1 cellular context compared by ENCODE assay signal in the genomic region with DNA sequence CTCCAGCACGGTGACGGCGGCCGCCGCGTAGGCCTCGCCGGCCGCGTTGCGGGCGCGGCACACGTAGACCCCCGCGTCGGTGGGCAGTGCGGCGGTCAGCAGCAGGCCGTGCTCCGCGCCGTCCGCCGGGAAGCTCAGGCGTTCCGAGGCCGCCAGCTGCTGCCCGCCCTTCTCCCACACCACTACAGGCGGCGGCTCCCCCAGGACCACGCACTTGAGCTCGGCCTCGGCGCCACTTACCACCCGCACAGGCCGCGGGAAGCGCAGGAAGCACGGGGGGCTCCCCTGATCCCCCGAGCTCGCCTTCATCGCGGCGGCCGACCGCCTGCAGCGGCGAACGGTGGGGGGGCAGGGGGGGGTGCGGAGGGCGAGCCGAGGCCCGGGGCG.
TF ChIP-seq lines count a peak whose summit lies in the region.

No MANE protein-coding gene starts in this region.

TF ChIP-seq in K562, 482 proteins besides CTCF, POLR2A, EP300 and RAD21:
- TF ChIP-seq KDM5B (IDR thresholded peaks at IDR 0.05; ENCODE audit: insufficient replicate concordance, low read depth, low read length) (peak; percentile 25), ZFP30 (CRISPR knock-in tag; IDR thresholded peaks at IDR 0.05; ENCODE audit: borderline replicate concordance) (no peak), ARHGAP35 (IDR thresholded peaks at IDR 0.05; ENCODE audit: partially characterized antibody) (no peak), TAF1 (IDR thresholded peaks at IDR 0.05; ENCODE audit: control insufficient read depth, extremely low read depth, insufficient read depth, low read length, severe bottlenecking) (no peak), ZFX (CRISPR knock-in tag; IDR thresholded peaks at IDR 0.05) (peak; percentile 84), RBFOX2 (IDR thresholded peaks at IDR 0.05; ENCODE audit: low read depth, low read length) (peak; percentile 18), L3MBTL2 (IDR thresholded peaks at IDR 0.05) (0 out of 2 replicates have a peak, but pooled peaks have one; percentile 35), NFRKB (IDR thresholded peaks at IDR 0.05; ENCODE audit: low read depth) (no peak), ZBTB7A (IDR thresholded peaks at IDR 0.05; ENCODE audit: borderline replicate concordance, control insufficient read depth, low read depth, low read length) (0 out of 2 replicates have a peak, but pooled peaks have one; percentile 4), PHF8 (IDR thresholded peaks at IDR 0.05; ENCODE audit: borderline replicate concordance, low read length) (peak; percentile 59; the same call in 1 of the 2 replicates), IRF2 (CRISPR knock-in tag; IDR thresholded peaks at IDR 0.05) (no peak), NONO (IDR thresholded peaks at IDR 0.05; ENCODE audit: low read depth in 2 of 2, low read length in 1 of 2) (0 out of 4 replicates have a peak, but pooled peaks of 1 of the 2 experiments have one; percentile 31), ZBTB1 (CRISPR knock-in tag; IDR thresholded peaks at IDR 0.05; ENCODE audit: borderline replicate concordance, low read depth) (0 out of 2 replicates have a peak, but pooled peaks have one; percentile 9), POLR2G (IDR thresholded peaks at IDR 0.05; ENCODE audit: low read depth, low read length) (peak; percentile 68), CXXC5 (CRISPR knock-in tag; IDR thresholded peaks at IDR 0.05) (peak; percentile 37; the same call in 1 of the 2 replicates), MAZ (CRISPR knock-in tag; conservative IDR thresholded peaks at IDR 0.05 in 1 of 2, IDR thresholded peaks at IDR 0.05 in 1 of 2) (peak in 1 of 2 experiments; percentile 35; a peak in 1 of 4 replicates)
- TF ChIP-seq, protein P1, sequence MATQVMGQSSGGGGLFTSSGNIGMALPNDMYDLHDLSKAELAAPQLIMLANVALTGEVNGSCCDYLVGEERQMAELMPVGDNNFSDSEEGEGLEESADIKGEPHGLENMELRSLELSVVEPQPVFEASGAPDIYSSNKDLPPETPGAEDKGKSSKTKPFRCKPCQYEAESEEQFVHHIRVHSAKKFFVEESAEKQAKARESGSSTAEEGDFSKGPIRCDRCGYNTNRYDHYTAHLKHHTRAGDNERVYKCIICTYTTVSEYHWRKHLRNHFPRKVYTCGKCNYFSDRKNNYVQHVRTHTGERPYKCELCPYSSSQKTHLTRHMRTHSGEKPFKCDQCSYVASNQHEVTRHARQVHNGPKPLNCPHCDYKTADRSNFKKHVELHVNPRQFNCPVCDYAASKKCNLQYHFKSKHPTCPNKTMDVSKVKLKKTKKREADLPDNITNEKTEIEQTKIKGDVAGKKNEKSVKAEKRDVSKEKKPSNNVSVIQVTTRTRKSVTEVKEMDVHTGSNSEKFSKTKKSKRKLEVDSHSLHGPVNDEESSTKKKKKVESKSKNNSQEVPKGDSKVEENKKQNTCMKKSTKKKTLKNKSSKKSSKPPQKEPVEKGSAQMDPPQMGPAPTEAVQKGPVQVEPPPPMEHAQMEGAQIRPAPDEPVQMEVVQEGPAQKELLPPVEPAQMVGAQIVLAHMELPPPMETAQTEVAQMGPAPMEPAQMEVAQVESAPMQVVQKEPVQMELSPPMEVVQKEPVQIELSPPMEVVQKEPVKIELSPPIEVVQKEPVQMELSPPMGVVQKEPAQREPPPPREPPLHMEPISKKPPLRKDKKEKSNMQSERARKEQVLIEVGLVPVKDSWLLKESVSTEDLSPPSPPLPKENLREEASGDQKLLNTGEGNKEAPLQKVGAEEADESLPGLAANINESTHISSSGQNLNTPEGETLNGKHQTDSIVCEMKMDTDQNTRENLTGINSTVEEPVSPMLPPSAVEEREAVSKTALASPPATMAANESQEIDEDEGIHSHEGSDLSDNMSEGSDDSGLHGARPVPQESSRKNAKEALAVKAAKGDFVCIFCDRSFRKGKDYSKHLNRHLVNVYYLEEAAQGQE (CRISPR knock-in tag; IDR thresholded peaks at IDR 0.05; ENCODE audit: low read depth): 0 out of 2 replicates have a peak, but pooled peaks have one; percentile 29
- TF ChIP-seq, protein P2, sequence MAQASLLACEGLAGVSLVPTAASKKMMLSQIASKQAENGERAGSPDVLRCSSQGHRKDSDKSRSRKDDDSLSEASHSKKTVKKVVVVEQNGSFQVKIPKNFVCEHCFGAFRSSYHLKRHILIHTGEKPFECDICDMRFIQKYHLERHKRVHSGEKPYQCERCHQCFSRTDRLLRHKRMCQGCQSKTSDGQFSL (CRISPR knock-in tag; IDR thresholded peaks at IDR 0.05): peak; percentile 88
- TF ChIP-seq, protein P2 (tag; IDR thresholded peaks at IDR 0.05): peak in 1 of 2 experiments; percentile 95; a peak in 2 of 4 replicates
- TF ChIP-seq, protein P3, sequence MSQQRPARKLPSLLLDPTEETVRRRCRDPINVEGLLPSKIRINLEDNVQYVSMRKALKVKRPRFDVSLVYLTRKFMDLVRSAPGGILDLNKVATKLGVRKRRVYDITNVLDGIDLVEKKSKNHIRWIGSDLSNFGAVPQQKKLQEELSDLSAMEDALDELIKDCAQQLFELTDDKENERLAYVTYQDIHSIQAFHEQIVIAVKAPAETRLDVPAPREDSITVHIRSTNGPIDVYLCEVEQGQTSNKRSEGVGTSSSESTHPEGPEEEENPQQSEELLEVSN (IDR thresholded peaks at IDR 0.05; ENCODE audit: borderline replicate concordance in 1 of 2, extremely low read depth in 1 of 2, insufficient read depth in 1 of 2, insufficient read length in 1 of 2, low read depth in 1 of 2, low read length in 1 of 2, poor library complexity in 1 of 2, severe bottlenecking in 1 of 2): peak in 1 of 2 experiments; percentile 10
- TF ChIP-seq, protein P4, sequence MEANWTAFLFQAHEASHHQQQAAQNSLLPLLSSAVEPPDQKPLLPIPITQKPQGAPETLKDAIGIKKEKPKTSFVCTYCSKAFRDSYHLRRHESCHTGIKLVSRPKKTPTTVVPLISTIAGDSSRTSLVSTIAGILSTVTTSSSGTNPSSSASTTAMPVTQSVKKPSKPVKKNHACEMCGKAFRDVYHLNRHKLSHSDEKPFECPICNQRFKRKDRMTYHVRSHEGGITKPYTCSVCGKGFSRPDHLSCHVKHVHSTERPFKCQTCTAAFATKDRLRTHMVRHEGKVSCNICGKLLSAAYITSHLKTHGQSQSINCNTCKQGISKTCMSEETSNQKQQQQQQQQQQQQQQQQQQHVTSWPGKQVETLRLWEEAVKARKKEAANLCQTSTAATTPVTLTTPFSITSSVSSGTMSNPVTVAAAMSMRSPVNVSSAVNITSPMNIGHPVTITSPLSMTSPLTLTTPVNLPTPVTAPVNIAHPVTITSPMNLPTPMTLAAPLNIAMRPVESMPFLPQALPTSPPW (CRISPR knock-in tag; IDR thresholded peaks at IDR 0.05): peak; percentile 8; the same call in 1 of the 2 replicates
- TF ChIP-seq, protein P5, sequence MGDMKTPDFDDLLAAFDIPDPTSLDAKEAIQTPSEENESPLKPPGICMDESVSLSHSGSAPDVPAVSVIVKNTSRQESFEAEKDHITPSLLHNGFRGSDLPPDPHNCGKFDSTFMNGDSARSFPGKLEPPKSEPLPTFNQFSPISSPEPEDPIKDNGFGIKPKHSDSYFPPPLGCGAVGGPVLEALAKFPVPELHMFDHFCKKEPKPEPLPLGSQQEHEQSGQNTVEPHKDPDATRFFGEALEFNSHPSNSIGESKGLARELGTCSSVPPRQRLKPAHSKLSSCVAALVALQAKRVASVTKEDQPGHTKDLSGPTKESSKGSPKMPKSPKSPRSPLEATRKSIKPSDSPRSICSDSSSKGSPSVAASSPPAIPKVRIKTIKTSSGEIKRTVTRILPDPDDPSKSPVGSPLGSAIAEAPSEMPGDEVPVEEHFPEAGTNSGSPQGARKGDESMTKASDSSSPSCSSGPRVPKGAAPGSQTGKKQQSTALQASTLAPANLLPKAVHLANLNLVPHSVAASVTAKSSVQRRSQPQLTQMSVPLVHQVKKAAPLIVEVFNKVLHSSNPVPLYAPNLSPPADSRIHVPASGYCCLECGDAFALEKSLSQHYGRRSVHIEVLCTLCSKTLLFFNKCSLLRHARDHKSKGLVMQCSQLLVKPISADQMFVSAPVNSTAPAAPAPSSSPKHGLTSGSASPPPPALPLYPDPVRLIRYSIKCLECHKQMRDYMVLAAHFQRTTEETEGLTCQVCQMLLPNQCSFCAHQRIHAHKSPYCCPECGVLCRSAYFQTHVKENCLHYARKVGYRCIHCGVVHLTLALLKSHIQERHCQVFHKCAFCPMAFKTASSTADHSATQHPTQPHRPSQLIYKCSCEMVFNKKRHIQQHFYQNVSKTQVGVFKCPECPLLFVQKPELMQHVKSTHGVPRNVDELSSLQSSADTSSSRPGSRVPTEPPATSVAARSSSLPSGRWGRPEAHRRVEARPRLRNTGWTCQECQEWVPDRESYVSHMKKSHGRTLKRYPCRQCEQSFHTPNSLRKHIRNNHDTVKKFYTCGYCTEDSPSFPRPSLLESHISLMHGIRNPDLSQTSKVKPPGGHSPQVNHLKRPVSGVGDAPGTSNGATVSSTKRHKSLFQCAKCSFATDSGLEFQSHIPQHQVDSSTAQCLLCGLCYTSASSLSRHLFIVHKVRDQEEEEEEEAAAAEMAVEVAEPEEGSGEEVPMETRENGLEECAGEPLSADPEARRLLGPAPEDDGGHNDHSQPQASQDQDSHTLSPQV (IDR thresholded peaks at IDR 0.05): peak; percentile 68
